18 cellular contexts compared by ENCODE assay signal in the genomic region with DNA sequence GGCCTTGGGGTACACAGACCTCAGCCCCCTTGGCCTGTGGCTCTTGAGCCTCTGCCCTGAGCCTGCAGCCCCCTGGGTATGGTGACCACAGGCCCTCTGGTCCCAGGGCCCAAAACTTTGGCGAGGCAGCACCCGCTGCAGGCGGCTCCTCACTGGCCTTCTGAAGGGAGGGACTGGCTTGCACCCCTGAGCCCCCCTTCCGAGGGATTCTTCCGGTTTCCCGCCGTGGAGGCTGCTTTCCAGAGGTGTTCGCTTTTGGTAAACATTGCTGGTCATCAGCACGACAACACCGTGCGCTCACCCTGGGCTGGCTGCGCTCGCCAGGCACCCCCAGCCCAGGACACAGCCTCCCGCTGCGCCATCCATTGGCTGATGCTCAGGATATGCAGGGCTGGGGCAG.
"Had no signal": no experiment of that assay in that cellular context is flagged by ENCODE, and none has a peak within 500 bp of the region (broad histone marks: within the 10 kb centered on the region; RNA-seq: fewer than 3 reads in every experiment).

No MANE protein-coding gene starts in this region.

- H3K36me3 Mint-ChIP-seq: activated naive CD4-positive, alpha-beta T cell treated with anti-CD3 and anti-CD28 coated beads, Interleukin-2, amount 50 U/mL, for 24 hours; mesothelial cell of epicardium had no signal

- DNase-seq: activated CD8-positive, alpha-beta memory T cell treated with anti-CD3 and anti-CD28 coated beads, Interleukin-2, amount 50 U/mL, for 48 hours; activated effector memory CD4-positive, alpha-beta T cell treated with Interleukin-2 at 50 U/mL for 16 hours; cortex of kidney; effector memory CD4-positive, alpha-beta T cell; gastrocnemius medialis; lower lobe of right lung; nephron progenitor cell; stomach; T-helper 9 cell had no signal

- H3K36me3 ChIP-seq: prostate gland had no signal

- H3K4me3 Mint-ChIP-seq: activated naive CD4-positive, alpha-beta T cell treated with anti-CD3 and anti-CD28 coated beads, Interleukin-2, amount 50 U/mL, for 24 hours; central memory CD8-positive, alpha-beta T cell; mesothelial cell of epicardium; nephron progenitor cell had no signal

- H3K9me3 Mint-ChIP-seq: activated naive CD4-positive, alpha-beta T cell treated with anti-CD3 and anti-CD28 coated beads, Interleukin-2, amount 50 U/mL, for 24 hours; brain; central memory CD8-positive, alpha-beta T cell; mesothelial cell of epicardium; nephron progenitor cell had no signal

- H3K4me1 ChIP-seq: lower lobe of right lung had no signal

- H3K27ac Mint-ChIP-seq: activated naive CD4-positive, alpha-beta T cell treated with anti-CD3 and anti-CD28 coated beads, Interleukin-2, amount 50 U/mL, for 24 hours; mesothelial cell of epicardium; nephron progenitor cell had no signal

- ATAC-seq: sciatic nerve had no signal

- H3K4me3 ChIP-seq: gastrocnemius medialis, heart left ventricle, lower lobe of right lung, prostate gland, SK-N-MC, stomach had no signal

- H3K27me3 ChIP-seq: gastrocnemius medialis, heart left ventricle, stomach had no signal

- H3K27me3 Mint-ChIP-seq: activated naive CD4-positive, alpha-beta T cell treated with anti-CD3 and anti-CD28 coated beads, Interleukin-2, amount 50 U/mL, for 24 hours; brain; central memory CD8-positive, alpha-beta T cell had no signal

- H3K27ac ChIP-seq: epithelial cell of prostate, gastrocnemius medialis, lower lobe of right lung, prostate gland, SK-N-MC, stomach had no signal

- H3K9me3 ChIP-seq: gastrocnemius medialis, heart left ventricle, lower lobe of right lung, prostate gland, stomach had no signal
